11 cellular contexts compared by ENCODE assay signal in genomic region chr17:81423698-81424071, GRCh38. TPM values are rescaled to one million over a fixed set of nuclear protein-coding genes. Genes with fewer than 3 reads are reported as not detected.
A peak's percentile ranks its signal among the peaks of the same experiment; 100 is the strongest.
DNase-seq lines count a peak whose midpoint lies in the region; ATAC-seq, FAIRE-seq and TF ChIP-seq lines count a peak whose summit lies in the region.
"Had no signal": no experiment of that assay in that cellular context is flagged by ENCODE, and none has a peak within 500 bp of the region (broad histone marks: within the 10 kb centered on the region; RNA-seq: fewer than 3 reads in every experiment).

No MANE protein-coding gene starts in this region.

- H2AFZ ChIP-seq in HepG2 (ENCODE audit: low read length) = no peak overlapping the region

- TF ChIP-seq POLR2A in HepG2 (IDR thresholded peaks at IDR 0.05; ENCODE audit: insufficient read depth in 1 of 2, low read depth in 2 of 2, low read length in 2 of 2) (no peak), right lobe of liver (IDR thresholded peaks at IDR 0.05) (no peak), esophagus muscularis mucosa (IDR thresholded peaks at IDR 0.05; ENCODE audit: low read depth) (no peak)

- no peak for FAIRE-seq in HepG2 (lab: Jason Lieb, UNC)

- H3K27ac ChIP-seq in HepG2 (ENCODE audit: extremely low read length, insufficient read depth, low read length) (no peak overlapping the region), right lobe of liver (no peak overlapping the region), esophagus muscularis mucosa (replicated peaks in 1 of 4) (peak overlapping the region; percentile 86 to 99 (median 96)), psoas muscle (peak overlapping the region; percentile 72)

- DNase-seq in HepG2 (ENCODE audit: low spot score) (no peak), right lobe of liver (no peak), esophagus muscularis mucosa (ENCODE audit: extremely low spot score) (no peak), psoas muscle (no peak), iPS-NIHi7 (ENCODE audit: extremely low spot score) (no peak), left lobe of liver (ENCODE audit: low spot score) (no peak)
- DNase-seq in stimulated activated CD4-positive, alpha-beta T cell treated with anti-CD3 and anti-CD28 coated beads, Interleukin-15, amount 100 ng/mL, for 24 hours = no peak
- no peak for DNase-seq in stimulated activated naive CD8-positive, alpha-beta T cell treated with anti-CD3 and anti-CD28 coated beads, Interleukin-15, Interleukin-2, amounts not matched to agents 100 U/mL and 50 U/mL, for 24 hours
- DNase-seq: activated CD4-positive, alpha-beta T cell treated with anti-CD3 and anti-CD28 coated beads for 1 hour; NCI-H1048 had no signal

- H3K9ac ChIP-seq in HepG2 (ENCODE audit: insufficient read depth, low read depth, low read length) = no peak overlapping the region

- 0 out of 2 replicates have a peak overlapping the region, but pooled peaks have one; percentile 3 for H3K4me2 ChIP-seq in HepG2 (ENCODE audit: low read depth, low read length)

- no peaks in the 10 kb centered on the region for H4K20me1 ChIP-seq in HepG2 (ENCODE audit: insufficient read depth, low read length)

- intact Hi-C loops in HepG2 (cut with micrococcal nuclease; ENCODE audit: unreplicated experiment) = no loop called here
- intact Hi-C loops in right lobe of liver (cut with DNase I) = no loop called here
- intact Hi-C loops in esophagus muscularis mucosa (cut with DNase I) = no loop called here
- intact Hi-C loops in psoas muscle (cut with DNase I) = loop anchor here in 1 of 2 donors (5.0 kb wide), 1 partner anchor 54 kb away; no protein-coding TSS in a partner anchor

- WGBS in HepG2 (ENCODE audit: low lambda C conversion rate) = 73% methylated on average over 5 of the region's 16 CpGs
- WGBS in right lobe of liver (ENCODE audit: insufficient coverage, low coverage, low lambda C conversion rate, missing lambda C conversion rate) = 62% methylated on average over 3 of the region's 16 CpGs
- WGBS in esophagus muscularis mucosa = 74% methylated on average over 14 of the region's 16 CpGs
- 66 to 68% (median 67%) methylated on average over 9 to 16 of the region's 16 CpGs for WGBS in psoas muscle, 3 donors

- POLR2A ChIA-PET in HepG2 (lab: Yijun Ruan, JAX) = no interaction called here

- TF ChIP-seq CTCF in HepG2 (CRISPR knock-in tag; IDR thresholded peaks at IDR 0.05) (no peak), right lobe of liver (IDR thresholded peaks at IDR 0.05) (no peak), esophagus muscularis mucosa (IDR thresholded peaks at IDR 0.05) (no peak), psoas muscle (IDR thresholded peaks at IDR 0.05) (no peak)

- in situ Hi-C loops in HepG2 (cut with HindIII; ENCODE audit: extremely low pct_ligation_motif_present, low pct_unique_long_range_greater_than_20kb) = no loop called here

- no peak overlapping the region for H3K4me3 ChIP-seq in HepG2 (replicated peaks in 1 of 3; ENCODE audit: insufficient read depth in 1 of 3, low read depth in 2 of 3, low read length in 3 of 3)
- H3K4me3 ChIP-seq in right lobe of liver = no peak overlapping the region
- H3K4me3 ChIP-seq in esophagus muscularis mucosa = peak overlapping the region; percentile 8 to 46 (median 26)
- H3K4me3 ChIP-seq in psoas muscle = peak overlapping the region; percentile 35
- H3K4me3 ChIP-seq: mucosa of descending colon had no signal

- H3K27me3 ChIP-seq in HepG2 (ENCODE audit: control insufficient read depth in 1 of 2, insufficient read depth in 2 of 2, low read length in 2 of 2) (no peaks in the 10 kb centered on the region), right lobe of liver (no peaks in the 10 kb centered on the region), esophagus muscularis mucosa (no peaks in the 10 kb centered on the region), psoas muscle (ENCODE audit: insufficient read depth in 3 of 3, low read length in 2 of 3) (no peaks in the 10 kb centered on the region)

- no peak for TF ChIP-seq RAD21 in HepG2 (CRISPR knock-in tag; IDR thresholded peaks at IDR 0.05)

- ATAC-seq in HepG2 (no peak), right lobe of liver (no peak), psoas muscle (no peak), left lobe of liver (no peak)
- ATAC-seq in stimulated activated naive CD8-positive, alpha-beta T cell treated with anti-CD3 and anti-CD28 coated beads, Interleukin-15, Interleukin-2, amounts not matched to agents 100 U/mL and 50 U/mL, for 24 hours = no peak

- TF ChIP-seq EP300 in HepG2 (IDR thresholded peaks at IDR 0.05; ENCODE audit: low read depth in 2 of 2, low read length in 2 of 2) = no peak
- no peak for TF ChIP-seq EP300 in HepG2 (CRISPR knock-in tag; IDR thresholded peaks at IDR 0.05; ENCODE audit: borderline replicate concordance)
- no peak for TF ChIP-seq EP300 in esophagus muscularis mucosa (IDR thresholded peaks at IDR 0.05)

- CTCF ChIA-PET in HepG2 (lab: Yijun Ruan, JAX; ENCODE audit: low intra/inter-chr PET ratio, low total read pairs) = no interaction called here

- H3K4me1 ChIP-seq in HepG2 (ENCODE audit: insufficient read depth, low read length) = peaks cover 29% of the 10 kb centered on the region
- peaks cover 0 to 15% (median 7%) of the 10 kb centered on the region in 4 donors for H3K4me1 ChIP-seq in right lobe of liver
- peaks cover 77 to 84% (median 82%) of the 10 kb centered on the region in 4 donors for H3K4me1 ChIP-seq in esophagus muscularis mucosa
- H3K4me1 ChIP-seq in psoas muscle = peaks cover 70% of the 10 kb centered on the region

- H3K79me2 ChIP-seq in HepG2 (ENCODE audit: insufficient read depth, low read length) = no peaks in the 10 kb centered on the region

- no peaks in the 10 kb centered on the region for H3K36me3 ChIP-seq in HepG2 (replicated peaks in 1 of 2; ENCODE audit: control insufficient read depth in 1 of 2, insufficient read depth in 2 of 2, low read length in 2 of 2)
- no peaks in the 10 kb centered on the region for H3K36me3 ChIP-seq in right lobe of liver
- peaks cover 0 to 7% (median 0%) of the 10 kb centered on the region in 4 donors for H3K36me3 ChIP-seq in esophagus muscularis mucosa
- no peaks in the 10 kb centered on the region for H3K36me3 ChIP-seq in psoas muscle (ENCODE audit: insufficient read depth in 1 of 2, low read depth in 1 of 2)

- no TSS peak for BruUV-seq in HepG2 (replicated peaks; lab: Mats Ljungman, UMichigan)

- H3K9me3 ChIP-seq in HepG2 (ENCODE audit: low read length) (peaks cover 18% of the 10 kb centered on the region), right lobe of liver (no peaks in the 10 kb centered on the region), esophagus muscularis mucosa (no peaks in the 10 kb centered on the region), psoas muscle (no peaks in the 10 kb centered on the region)
- H3K9me3 ChIP-seq: mucosa of descending colon had no signal

TF ChIP-seq in HepG2, 621 proteins besides CTCF, POLR2A, EP300 and RAD21 (continues in another document):
- TF ChIP-seq MIER2 (CRISPR knock-in tag; IDR thresholded peaks at IDR 0.05) = no peak
- no peak for TF ChIP-seq MATR3 (CRISPR knock-in tag; IDR thresholded peaks at IDR 0.05)
- TF ChIP-seq ZBTB33 (CRISPR knock-in tag; IDR thresholded peaks at IDR 0.05) = peak; percentile 57; the same call in 1 of the 2 replicates
- TF ChIP-seq KAT2B (IDR thresholded peaks at IDR 0.05; ENCODE audit: borderline replicate concordance, low read depth, low read length) = no peak
- TF ChIP-seq HNRNPL (IDR thresholded peaks at IDR 0.05; ENCODE audit: low read depth, low read length) = peak; percentile 71; the same call in 1 of the 2 replicates
- peak; percentile 3 for TF ChIP-seq ZNF883 (CRISPR knock-in tag; IDR thresholded peaks at IDR 0.05; ENCODE audit: not compliant biosample characterization)
- no peak for TF ChIP-seq WIZ (CRISPR knock-in tag; IDR thresholded peaks at IDR 0.05)

RNA-seq across cellular contexts. Expression of gene BAHCC1, which starts 28.4 kb away (rescaled TPM):
- total RNA-seq in HepG2 (2016; rRNA removed; fragmentation: Illumina TruSeq; extraction: Trizol) (0.94 and 1.7 TPM in 2 replicates), right lobe of liver (1 to 10 TPM; 2.5 to 6.4 (median 4.9) TPM), esophagus muscularis mucosa (10 to 100 TPM; 15.9 to 38.1 (median 21.1) TPM), psoas muscle (10 to 100 TPM in 1 of 4 donors, 1 to 10 TPM in 3; 6.0 to 10.7 (median 7.7) TPM), left lobe of liver (8.0 TPM)
- 1.4 and 1.8 TPM in 2 replicates for total RNA-seq in HepG2 (2016; cell fraction: cytosol; rRNA removed; fragmentation: Illumina TruSeq; extraction: Trizol; ENCODE audit: low read depth)
- 1.2 and 1.8 TPM in 2 replicates for total RNA-seq in HepG2 (2016; cell fraction: insoluble cytoplasmic fraction; rRNA removed; fragmentation: Illumina TruSeq; extraction: Trizol)
- 1.2 and 1.9 TPM in 2 replicates for total RNA-seq in HepG2 (2016; cell fraction: membrane; rRNA removed; fragmentation: Illumina TruSeq; extraction: Trizol)
- total RNA-seq in HepG2 (2016; cell fraction: nucleus; rRNA removed; fragmentation: Illumina TruSeq; extraction: Trizol) = 2.8 and 3.9 TPM in 2 replicates
- polyA plus RNA-seq in HepG2 (2011; rRNA removed) (1.4 TPM in 2 replicates), psoas muscle (1 to 10 TPM; 2.8 to 6.6 (median 4.1) TPM)
- 0.42 and 0.64 TPM in 2 replicates for polyA plus RNA-seq in HepG2 (2011; cell fraction: cytosol; rRNA removed)
- 15.9 and 22.2 TPM in 2 replicates for polyA plus RNA-seq in HepG2 (2011; cell fraction: nucleus; rRNA removed)
- 1.8 and 2.5 TPM in 2 replicates for polyA plus RNA-seq in HepG2 (2012)
- 1.1 and 1.4 TPM in 2 replicates for polyA plus RNA-seq in HepG2 (2016; cell fraction: cytosol; fragmentation: Illumina TruSeq; extraction: Trizol; ENCODE audit: low read depth)
- polyA plus RNA-seq in HepG2 (2016; cell fraction: insoluble cytoplasmic fraction; fragmentation: Illumina TruSeq; extraction: Trizol; ENCODE audit: low read depth) = 1.3 and 1.9 TPM in 2 replicates
- 1.9 and 2.3 TPM in 2 replicates for polyA plus RNA-seq in HepG2 (2016; cell fraction: membrane; fragmentation: Illumina TruSeq; extraction: Trizol; ENCODE audit: low read depth)
- polyA plus RNA-seq in HepG2 (2016; cell fraction: nucleus; fragmentation: Illumina TruSeq; extraction: Trizol; ENCODE audit: insufficient read depth, low read depth) = 9.5 and 11.0 TPM in 2 replicates
- 1.7 and 5.4 TPM in 2 replicates for polyA minus RNA-seq in HepG2 (2011; rRNA and poly(A)+ RNA removed; ENCODE audit: low replicate concordance)
- 1.1 and 1.9 TPM in 2 replicates for polyA minus RNA-seq in HepG2 (2011; cell fraction: cytosol; rRNA and poly(A)+ RNA removed)
- polyA minus RNA-seq in HepG2 (2011; cell fraction: nucleus; rRNA and poly(A)+ RNA removed) = 5.5 and 5.9 TPM in 2 replicates

Comparison
In these comparisons a context has a peak if more than half of its experiments do, and no peak if none do; other contexts are left out.
1. H3K27ac ChIP-seq: peak in esophagus muscularis mucosa (4 of 4) and psoas muscle (single experiment); none in HepG2 (single experiment) and right lobe of liver (0 of 3).
2. H3K4me3 ChIP-seq: peak in esophagus muscularis mucosa (4 of 4) and psoas muscle (single experiment); none in HepG2 (0 of 3) and right lobe of liver (0 of 3).